Comparison of ENCODE assay signal across 8 cellular contexts in genomic region chr19:17687857-17688784, GRCh38. TPM values are rescaled to one million over a fixed set of nuclear protein-coding genes. Genes with fewer than 3 reads are reported as not detected.
DNase-seq lines count a peak whose midpoint lies in the region; ATAC-seq, FAIRE-seq and TF ChIP-seq lines count a peak whose summit lies in the region.

Gene UNC13A (minus strand): TSS chr19:17688354. CDS start chr19:17688199, 155 bp downstream.

- peaks cover 16% of the 10 kb centered on the region for H3F3A ChIP-seq in neural progenitor cell (ENCODE audit: low read depth)

- DNase-seq in GM12892 (ENCODE audit: insufficient read length) (peak; percentile 62), NCI-H2227 (lab: John Stamatoyannopoulos, UW; ENCODE audit: unreplicated experiment) (peak; percentile 79), activated T-cell treated with anti-CD3 and anti-CD28 coated beads for 48 hours (ENCODE audit: low read depth) (peak; percentile 42), neural progenitor cell (ENCODE audit: low spot score) (peak; percentile 92), HuH-7.5 (ENCODE audit: low spot score) (no peak)

- no peaks in the 10 kb centered on the region for H3K36me3 ChIP-seq in neural progenitor cell

- H3K27ac Mint-ChIP-seq in neural progenitor cell: no peak within 1 kb of the TSS

- H4K20me1 ChIP-seq in neural progenitor cell (ENCODE audit: low read depth): peaks cover 23% of the 10 kb centered on the region

- H3K4me3 Mint-ChIP-seq in neural progenitor cell: peak within 1 kb of the TSS; percentile 90

- H3K4me2 ChIP-seq in neural progenitor cell: peak within 1 kb of the TSS; percentile 89

- no peaks in the 10 kb centered on the region for H3K79me2 ChIP-seq in neural progenitor cell (ENCODE audit: low read depth)

- no peak within 1 kb of the TSS for H3K27ac ChIP-seq in neural progenitor cell

- H3K4me3 ChIP-seq in neural progenitor cell: peak within 1 kb of the TSS; percentile 48

- H3K9me3 ChIP-seq in neural progenitor cell (ENCODE audit: low read depth): no peaks in the 10 kb centered on the region

- H3K27me3 ChIP-seq in neural progenitor cell: peaks cover 29% of the 10 kb centered on the region

- no peaks in the 10 kb centered on the region for H3K36me3 Mint-ChIP-seq in neural progenitor cell

- TF ChIP-seq POLR2A in GM12892 (IDR thresholded peaks at IDR 0.05; ENCODE audit: low read depth, low read length): no peak

- TF ChIP-seq CTCF in neural progenitor cell (IDR thresholded peaks at IDR 0.05): peak; percentile 12

- FAIRE-seq in GM12892 (lab: Jason Lieb, UNC): no peak

- peaks cover 34% of the 10 kb centered on the region for H3K27me3 Mint-ChIP-seq in neural progenitor cell (ENCODE audit: insufficient read depth, low read depth)

- H3K4me1 Mint-ChIP-seq in neural progenitor cell: peaks cover 25% of the 10 kb centered on the region

- H2AFZ ChIP-seq in neural progenitor cell (replicated peaks): no peak within 1 kb of the TSS

- ATAC-seq in esophagus mucosa (peak; percentile 66), HG02840 (IDR thresholded peaks at IDR 0.05; ENCODE audit: low FRiP score, unreplicated experiment) (no peak), GM18517 (IDR thresholded peaks at IDR 0.05; ENCODE audit: unreplicated experiment) (no peak)

- H3K9me3 Mint-ChIP-seq in neural progenitor cell: no peaks in the 10 kb centered on the region

- H3K4me1 ChIP-seq in neural progenitor cell: peaks cover 24% of the 10 kb centered on the region

- H3K9ac ChIP-seq in neural progenitor cell: no peak within 1 kb of the TSS

RNA-seq across cellular contexts. Expression of gene UNC13A, which starts in this region (rescaled TPM):
- polyA plus RNA-seq in GM12892 (2012; ENCODE audit: missing spikeins): 0.68 TPM
- total RNA-seq in esophagus mucosa (0.04 TPM), neural progenitor cell (ENCODE audit: low replicate concordance) (0.77 and 1.3 TPM in 2 replicates)

Comparison
In these comparisons a context has a peak if more than half of its experiments do, and no peak if none do; other contexts are left out.
1. Peak in ATAC-seq in esophagus mucosa; RNA of the gene not detected or under 1 TPM.